In the genomic region with DNA sequence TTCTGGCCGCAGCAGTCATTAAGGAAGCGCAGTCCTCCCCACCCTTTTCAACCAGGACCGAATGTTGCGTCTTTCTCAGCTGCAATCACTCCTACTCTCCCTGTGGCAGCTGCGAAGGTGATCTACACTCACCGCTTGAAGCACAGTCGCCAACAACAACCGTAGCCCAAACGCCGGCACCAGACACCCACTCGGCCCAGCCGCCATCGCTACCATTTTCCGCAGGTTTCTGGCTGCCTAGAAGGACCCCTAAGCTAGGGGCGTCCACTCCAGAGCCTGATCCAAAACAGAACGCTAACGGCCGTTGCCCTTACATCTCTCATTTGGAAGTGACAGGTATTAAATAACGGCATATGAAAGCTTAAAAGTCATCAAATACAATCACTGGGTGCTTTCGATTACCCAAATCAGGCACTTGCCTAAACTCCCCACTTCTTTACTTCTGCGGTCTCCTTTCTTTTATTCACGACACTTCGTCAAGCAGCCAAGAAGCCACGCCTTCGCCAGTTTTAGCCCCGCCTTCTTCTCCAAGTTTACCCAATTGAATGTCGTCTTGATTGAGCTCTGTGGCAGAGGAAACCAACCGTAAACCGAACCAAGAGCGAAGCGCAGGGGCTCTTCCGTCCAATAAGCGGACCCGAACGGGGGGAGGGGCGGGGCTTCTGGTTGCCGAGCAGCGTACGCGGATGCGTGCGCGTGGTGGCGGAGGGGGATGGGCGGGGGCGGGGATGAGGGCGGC, we compare ENCODE assay signal across 1 cellular context.
TF ChIP-seq lines count a peak whose summit lies in the region.

Gene SELENOF, minus strand, starts transcription at position 231 of the 739 bp plus-strand sequence. Its CDS starts 15 bp downstream, at position 216.

TF ChIP-seq in HEK293, 187 proteins besides CTCF, POLR2A, EP300 and RAD21 (continued from another document and continues in another):
- TF ChIP-seq ZNF792 (tag by site-specific recombination; IDR thresholded peaks at IDR 0.05) (no peak), ZNF473 (tag by site-specific recombination; IDR thresholded peaks at IDR 0.05) (no peak), ZNF174 (tag by site-specific recombination; IDR thresholded peaks at IDR 0.05) (no peak), ZNF510 (tag by site-specific recombination; IDR thresholded peaks at IDR 0.05; ENCODE audit: insufficient replicate concordance) (no peak), OVOL3 (tag by site-specific recombination; IDR thresholded peaks at IDR 0.05) (0 out of 2 replicates have a peak, but pooled peaks have one; percentile 39), ZBTB7A (tag by site-specific recombination; IDR thresholded peaks at IDR 0.05; ENCODE audit: low read depth) (no peak), ZFP37 (tag by site-specific recombination; IDR thresholded peaks at IDR 0.05) (0 out of 2 replicates have a peak, but pooled peaks have one; percentile 7), ZNF433 (tag by site-specific recombination; IDR thresholded peaks at IDR 0.05; ENCODE audit: low read depth) (no peak), ZNF18 (tag by site-specific recombination; IDR thresholded peaks at IDR 0.05) (0 out of 2 replicates have a peak, but pooled peaks have one; percentile 11), ZNF19 (tag by site-specific recombination; IDR thresholded peaks at IDR 0.05; ENCODE audit: low read depth) (no peak), TRIM28 (IDR thresholded peaks at IDR 0.05; ENCODE audit: borderline replicate concordance, low read length) (no peak), ZNF274 (IDR thresholded peaks at IDR 0.05; ENCODE audit: low read length) (no peak), ZNF274 (tag by site-specific recombination; IDR thresholded peaks at IDR 0.05; ENCODE audit: borderline replicate concordance) (no peak), ZNF785 (tag by site-specific recombination; IDR thresholded peaks at IDR 0.05) (no peak), MYNN (tag by site-specific recombination; IDR thresholded peaks at IDR 0.05; ENCODE audit: borderline replicate concordance) (no peak), KLF1 (tag by site-specific recombination; IDR thresholded peaks at IDR 0.05) (no peak), ZNF175 (tag by site-specific recombination; IDR thresholded peaks at IDR 0.05) (no peak), HOXD13 (CRISPR knock-in tag; IDR thresholded peaks at IDR 0.05; ENCODE audit: borderline replicate concordance) (0 out of 2 replicates have a peak, but pooled peaks have one; percentile 3), ZNF560 (tag by site-specific recombination; IDR thresholded peaks at IDR 0.05; ENCODE audit: borderline replicate concordance) (no peak), ZNF16 (tag by site-specific recombination; IDR thresholded peaks at IDR 0.05; ENCODE audit: low read depth) (no peak), ZBTB8A (tag by site-specific recombination; IDR thresholded peaks at IDR 0.05) (no peak; the same call in 1 of the 2 replicates), REPIN1 (tag by site-specific recombination; IDR thresholded peaks at IDR 0.05; ENCODE audit: low read depth) (no peak), IKZF3 (tag by site-specific recombination; IDR thresholded peaks at IDR 0.05) (no peak), ZXDB (tag by site-specific recombination; IDR thresholded peaks at IDR 0.05) (peak; percentile 94), ZNF621 (tag by site-specific recombination; IDR thresholded peaks at IDR 0.05) (no peak), ZNF747 (tag by site-specific recombination; IDR thresholded peaks at IDR 0.05) (no peak), ZNF558 (tag by site-specific recombination; IDR thresholded peaks at IDR 0.05) (no peak), ZNF521 (tag by site-specific recombination; IDR thresholded peaks at IDR 0.05) (no peak), ZNF157 (tag by site-specific recombination; IDR thresholded peaks at IDR 0.05) (no peak), GLIS2 (tag by site-specific recombination; IDR thresholded peaks at IDR 0.05) (no peak), ZNF76 (tag by site-specific recombination; IDR thresholded peaks at IDR 0.05; ENCODE audit: borderline replicate concordance, low read depth) (peak; percentile 68; the same call in 1 of the 2 replicates), ZNF596 (tag by site-specific recombination; IDR thresholded peaks at IDR 0.05) (no peak), GLI2 (tag by site-specific recombination; IDR thresholded peaks at IDR 0.05; ENCODE audit: borderline replicate concordance, low read depth) (no peak)
- TF ChIP-seq, protein P1, sequence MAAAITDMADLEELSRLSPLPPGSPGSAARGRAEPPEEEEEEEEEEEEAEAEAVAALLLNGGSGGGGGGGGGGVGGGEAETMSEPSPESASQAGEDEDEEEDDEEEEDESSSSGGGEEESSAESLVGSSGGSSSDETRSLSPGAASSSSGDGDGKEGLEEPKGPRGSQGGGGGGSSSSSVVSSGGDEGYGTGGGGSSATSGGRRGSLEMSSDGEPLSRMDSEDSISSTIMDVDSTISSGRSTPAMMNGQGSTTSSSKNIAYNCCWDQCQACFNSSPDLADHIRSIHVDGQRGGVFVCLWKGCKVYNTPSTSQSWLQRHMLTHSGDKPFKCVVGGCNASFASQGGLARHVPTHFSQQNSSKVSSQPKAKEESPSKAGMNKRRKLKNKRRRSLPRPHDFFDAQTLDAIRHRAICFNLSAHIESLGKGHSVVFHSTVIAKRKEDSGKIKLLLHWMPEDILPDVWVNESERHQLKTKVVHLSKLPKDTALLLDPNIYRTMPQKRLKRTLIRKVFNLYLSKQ (tag by site-specific recombination; IDR thresholded peaks at IDR 0.05; ENCODE audit: borderline replicate concordance): no peak
- TF ChIP-seq, protein P2, sequence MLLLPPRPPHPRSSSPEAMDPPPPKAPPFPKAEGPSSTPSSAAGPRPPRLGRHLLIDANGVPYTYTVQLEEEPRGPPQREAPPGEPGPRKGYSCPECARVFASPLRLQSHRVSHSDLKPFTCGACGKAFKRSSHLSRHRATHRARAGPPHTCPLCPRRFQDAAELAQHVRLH (tag by site-specific recombination; IDR thresholded peaks at IDR 0.05): peak; percentile 84; the same call in 1 of the 2 replicates
- TF ChIP-seq, protein P3, sequence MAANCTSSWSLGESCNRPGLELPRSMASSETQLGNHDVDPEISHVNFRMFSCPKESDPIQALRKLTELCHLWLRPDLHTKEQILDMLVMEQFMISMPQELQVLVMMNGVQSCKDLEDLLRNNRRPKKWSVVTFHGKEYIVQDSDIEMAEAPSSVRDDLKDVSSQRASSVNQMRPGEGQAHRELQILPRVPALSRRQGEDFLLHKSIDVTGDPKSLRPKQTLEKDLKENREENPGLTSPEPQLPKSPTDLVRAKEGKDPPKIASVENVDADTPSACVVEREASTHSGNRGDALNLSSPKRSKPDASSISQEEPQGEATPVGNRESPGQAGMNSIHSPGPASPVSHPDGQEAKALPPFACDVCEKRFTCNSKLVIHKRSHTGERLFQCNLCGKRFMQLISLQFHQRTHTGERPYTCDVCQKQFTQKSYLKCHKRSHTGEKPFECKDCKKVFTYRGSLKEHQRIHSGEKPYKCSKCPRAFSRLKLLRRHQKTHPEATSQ (tag by site-specific recombination; IDR thresholded peaks at IDR 0.05): no peak
- TF ChIP-seq, protein P4, sequence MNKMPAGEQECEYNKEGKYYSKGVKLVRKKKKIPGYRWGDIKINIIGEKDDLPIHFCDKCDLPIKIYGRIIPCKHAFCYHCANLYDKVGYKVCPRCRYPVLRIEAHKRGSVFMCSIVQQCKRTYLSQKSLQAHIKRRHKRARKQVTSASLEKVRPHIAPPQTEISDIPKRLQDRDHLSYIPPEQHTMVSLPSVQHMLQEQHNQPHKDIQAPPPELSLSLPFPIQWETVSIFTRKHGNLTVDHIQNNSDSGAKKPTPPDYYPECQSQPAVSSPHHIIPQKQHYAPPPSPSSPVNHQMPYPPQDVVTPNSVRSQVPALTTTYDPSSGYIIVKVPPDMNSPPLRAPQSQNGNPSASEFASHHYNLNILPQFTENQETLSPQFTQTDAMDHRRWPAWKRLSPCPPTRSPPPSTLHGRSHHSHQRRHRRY (tag by site-specific recombination; IDR thresholded peaks at IDR 0.05): no peak
- TF ChIP-seq, protein P5, sequence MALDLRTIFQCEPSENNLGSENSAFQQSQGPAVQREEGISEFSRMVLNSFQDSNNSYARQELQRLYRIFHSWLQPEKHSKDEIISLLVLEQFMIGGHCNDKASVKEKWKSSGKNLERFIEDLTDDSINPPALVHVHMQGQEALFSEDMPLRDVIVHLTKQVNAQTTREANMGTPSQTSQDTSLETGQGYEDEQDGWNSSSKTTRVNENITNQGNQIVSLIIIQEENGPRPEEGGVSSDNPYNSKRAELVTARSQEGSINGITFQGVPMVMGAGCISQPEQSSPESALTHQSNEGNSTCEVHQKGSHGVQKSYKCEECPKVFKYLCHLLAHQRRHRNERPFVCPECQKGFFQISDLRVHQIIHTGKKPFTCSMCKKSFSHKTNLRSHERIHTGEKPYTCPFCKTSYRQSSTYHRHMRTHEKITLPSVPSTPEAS (tag by site-specific recombination; IDR thresholded peaks at IDR 0.05): no peak
- TF ChIP-seq, protein P6, sequence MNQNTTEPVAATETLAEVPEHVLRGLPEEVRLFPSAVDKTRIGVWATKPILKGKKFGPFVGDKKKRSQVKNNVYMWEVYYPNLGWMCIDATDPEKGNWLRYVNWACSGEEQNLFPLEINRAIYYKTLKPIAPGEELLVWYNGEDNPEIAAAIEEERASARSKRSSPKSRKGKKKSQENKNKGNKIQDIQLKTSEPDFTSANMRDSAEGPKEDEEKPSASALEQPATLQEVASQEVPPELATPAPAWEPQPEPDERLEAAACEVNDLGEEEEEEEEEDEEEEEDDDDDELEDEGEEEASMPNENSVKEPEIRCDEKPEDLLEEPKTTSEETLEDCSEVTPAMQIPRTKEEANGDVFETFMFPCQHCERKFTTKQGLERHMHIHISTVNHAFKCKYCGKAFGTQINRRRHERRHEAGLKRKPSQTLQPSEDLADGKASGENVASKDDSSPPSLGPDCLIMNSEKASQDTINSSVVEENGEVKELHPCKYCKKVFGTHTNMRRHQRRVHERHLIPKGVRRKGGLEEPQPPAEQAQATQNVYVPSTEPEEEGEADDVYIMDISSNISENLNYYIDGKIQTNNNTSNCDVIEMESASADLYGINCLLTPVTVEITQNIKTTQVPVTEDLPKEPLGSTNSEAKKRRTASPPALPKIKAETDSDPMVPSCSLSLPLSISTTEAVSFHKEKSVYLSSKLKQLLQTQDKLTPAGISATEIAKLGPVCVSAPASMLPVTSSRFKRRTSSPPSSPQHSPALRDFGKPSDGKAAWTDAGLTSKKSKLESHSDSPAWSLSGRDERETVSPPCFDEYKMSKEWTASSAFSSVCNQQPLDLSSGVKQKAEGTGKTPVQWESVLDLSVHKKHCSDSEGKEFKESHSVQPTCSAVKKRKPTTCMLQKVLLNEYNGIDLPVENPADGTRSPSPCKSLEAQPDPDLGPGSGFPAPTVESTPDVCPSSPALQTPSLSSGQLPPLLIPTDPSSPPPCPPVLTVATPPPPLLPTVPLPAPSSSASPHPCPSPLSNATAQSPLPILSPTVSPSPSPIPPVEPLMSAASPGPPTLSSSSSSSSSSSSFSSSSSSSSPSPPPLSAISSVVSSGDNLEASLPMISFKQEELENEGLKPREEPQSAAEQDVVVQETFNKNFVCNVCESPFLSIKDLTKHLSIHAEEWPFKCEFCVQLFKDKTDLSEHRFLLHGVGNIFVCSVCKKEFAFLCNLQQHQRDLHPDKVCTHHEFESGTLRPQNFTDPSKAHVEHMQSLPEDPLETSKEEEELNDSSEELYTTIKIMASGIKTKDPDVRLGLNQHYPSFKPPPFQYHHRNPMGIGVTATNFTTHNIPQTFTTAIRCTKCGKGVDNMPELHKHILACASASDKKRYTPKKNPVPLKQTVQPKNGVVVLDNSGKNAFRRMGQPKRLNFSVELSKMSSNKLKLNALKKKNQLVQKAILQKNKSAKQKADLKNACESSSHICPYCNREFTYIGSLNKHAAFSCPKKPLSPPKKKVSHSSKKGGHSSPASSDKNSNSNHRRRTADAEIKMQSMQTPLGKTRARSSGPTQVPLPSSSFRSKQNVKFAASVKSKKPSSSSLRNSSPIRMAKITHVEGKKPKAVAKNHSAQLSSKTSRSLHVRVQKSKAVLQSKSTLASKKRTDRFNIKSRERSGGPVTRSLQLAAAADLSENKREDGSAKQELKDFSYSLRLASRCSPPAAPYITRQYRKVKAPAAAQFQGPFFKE (tag by site-specific recombination; IDR thresholded peaks at IDR 0.05; ENCODE audit: borderline replicate concordance): no peak
- TF ChIP-seq, protein P7, sequence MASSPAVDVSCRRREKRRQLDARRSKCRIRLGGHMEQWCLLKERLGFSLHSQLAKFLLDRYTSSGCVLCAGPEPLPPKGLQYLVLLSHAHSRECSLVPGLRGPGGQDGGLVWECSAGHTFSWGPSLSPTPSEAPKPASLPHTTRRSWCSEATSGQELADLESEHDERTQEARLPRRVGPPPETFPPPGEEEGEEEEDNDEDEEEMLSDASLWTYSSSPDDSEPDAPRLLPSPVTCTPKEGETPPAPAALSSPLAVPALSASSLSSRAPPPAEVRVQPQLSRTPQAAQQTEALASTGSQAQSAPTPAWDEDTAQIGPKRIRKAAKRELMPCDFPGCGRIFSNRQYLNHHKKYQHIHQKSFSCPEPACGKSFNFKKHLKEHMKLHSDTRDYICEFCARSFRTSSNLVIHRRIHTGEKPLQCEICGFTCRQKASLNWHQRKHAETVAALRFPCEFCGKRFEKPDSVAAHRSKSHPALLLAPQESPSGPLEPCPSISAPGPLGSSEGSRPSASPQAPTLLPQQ (tag by site-specific recombination; IDR thresholded peaks at IDR 0.05): peak; percentile 31
